24 cellular contexts compared by ENCODE assay signal in genomic region chr4:100889898-100890297, GRCh38.
"Had no signal": no experiment of that assay in that cellular context is flagged by ENCODE, and none has a peak within 500 bp of the region (broad histone marks: within the 10 kb centered on the region; RNA-seq: fewer than 3 reads in every experiment).

No MANE protein-coding gene starts in this region.

- H3K4me1 ChIP-seq: SJSA1 had no signal

- H3K36me3 ChIP-seq: SJSA1 had no signal

- H3K27ac Mint-ChIP-seq: T-cell had no signal

- DNase-seq: IMR-90, Kasumi-1, KG1, MV-4-11, NCI-H1048, NCI-H1105, NCI-H1417, NCI-H1436 treated with DMSO at 0.1 percent for 48 hours, NCI-H1694, NCI-H187 treated with DMSO at 0.1 percent for 48 hours, NCI-H2029 treated with DMSO at 0.1 percent for 48 hours, NCI-H2171 treated with DMSO at 0.1 percent for 48 hours, NCI-H345, NCI-H524, NCI-H526 treated with DMSO at 0.1 percent for 48 hours, NCI-H748 treated with DMSO at 0.1 percent for 48 hours, Right ventricle myocardium superior, RPMI8226, SIG-M5, SW 1271, T-cell had no signal

- H3K27me3 ChIP-seq: SJSA1 had no signal

- H3K4me3 Mint-ChIP-seq: T-cell had no signal

- H3K4me3 ChIP-seq: SJSA1, SK-N-MC had no signal

- ATAC-seq: HepG2, T-cell had no signal

- H3K27ac ChIP-seq: SJSA1, SK-N-MC had no signal
